Comparison of ENCODE assay signal across 19 cellular contexts in genomic region chr6:82955841-82956240, GRCh38.
DNase-seq lines count a peak whose midpoint lies in the region; ATAC-seq, FAIRE-seq and TF ChIP-seq lines count a peak whose summit lies in the region.
"Had no signal": no experiment of that assay in that cellular context is flagged by ENCODE, and none has a peak within 500 bp of the region (broad histone marks: within the 10 kb centered on the region; RNA-seq: fewer than 3 reads in every experiment).

No MANE protein-coding gene starts in this region.

- ATAC-seq in upper lobe of right lung (no peak), HG03565 (IDR thresholded peaks at IDR 0.05; ENCODE audit: unreplicated experiment) (no peak)
- ATAC-seq: activated T-cell treated with anti-CD3 and anti-CD28 coated beads, Interleukin-2, amount 50 U/mL, for 72 hours; Panc1 had no signal

- intact Hi-C loops in upper lobe of right lung (cut with DNase I), result no loop called here

- H3K4me3 ChIP-seq in keratinocyte (ENCODE audit: control insufficient read depth in 2 of 3, extremely low read depth in 1 of 3, insufficient read depth in 2 of 3, low read depth in 1 of 3, low read length in 3 of 3), result no peak overlapping the region
- no peak overlapping the region for H3K4me3 ChIP-seq in upper lobe of right lung
- H3K4me3 ChIP-seq: ascending aorta, tibial nerve had no signal

- peak; percentile 75 for DNase-seq in AG08395 (ENCODE audit: low spot score)
- DNase-seq in HT1080 (ENCODE audit: low read depth), result peak; percentile 60
- peak; percentile 45 for DNase-seq in astrocyte of the hippocampus (ENCODE audit: low read depth, low spot score)
- DNase-seq in keratinocyte (ENCODE audit: low read depth, low spot score), result no peak
- DNase-seq in upper lobe of right lung, result no peak
- no peak for DNase-seq in NCI-H69 (lab: John Stamatoyannopoulos, UW)
- DNase-seq in activated naive CD4-positive, alpha-beta T cell treated with Interleukin-2 at 50 U/mL for 16 hours, result no peak
- DNase-seq: activated CD4-positive, alpha-beta T cell treated with anti-CD3 and anti-CD28 coated beads, Interleukin-2, amount 10 ng/mL, durations not matched to agents 24 days and 14 days; activated T-cell treated with anti-CD3 and anti-CD28 coated beads, Interleukin-2, amount 50 U/mL, for 72 hours; AML-193; DMS153; H7; MV-4-11; nucleus accumbens; T-helper 2 cell had no signal

- FAIRE-seq in keratinocyte (lab: Jason Lieb, UNC), result no peak

- H4K20me1 ChIP-seq in keratinocyte (ENCODE audit: control insufficient read depth, extremely low read depth, insufficient read depth, low read length), result no peaks in the 10 kb centered on the region

- dilution Hi-C loops in keratinocyte (cut with MboI; ENCODE audit: extremely low pct_ligation_motif_present, low sequenced_read_pairs), result no loop called here

- no peaks in the 10 kb centered on the region for H3K9me3 ChIP-seq in keratinocyte (ENCODE audit: control insufficient read depth, low read depth, low read length)
- H3K9me3 ChIP-seq in upper lobe of right lung, result no peaks in the 10 kb centered on the region
- H3K9me3 ChIP-seq: ascending aorta, tibial nerve had no signal

- H3K36me3 ChIP-seq in keratinocyte (ENCODE audit: control insufficient read depth in 2 of 2, extremely low read depth in 1 of 2, insufficient read depth in 2 of 2, low read length in 2 of 2) (no peaks in the 10 kb centered on the region), upper lobe of right lung (no peaks in the 10 kb centered on the region)
- H3K36me3 ChIP-seq: ascending aorta had no signal

- H3K4me2 ChIP-seq in keratinocyte (ENCODE audit: control insufficient read depth, extremely low read depth, insufficient read depth, low read depth, low read length), result peak overlapping the region; percentile 29

- TF ChIP-seq CTCF in keratinocyte (optimal IDR thresholded peaks at IDR 0.05 in 1 of 3, IDR thresholded peaks at IDR 0.05 in 1 of 3, conservative IDR thresholded peaks at IDR 0.05 in 1 of 3; ENCODE audit: extremely low read depth in 1 of 3, insufficient read depth in 2 of 3, low read length in 3 of 3), result no peak
- no peak for TF ChIP-seq CTCF in upper lobe of right lung (IDR thresholded peaks at IDR 0.05)

- no peak overlapping the region for H3K9ac ChIP-seq in keratinocyte (ENCODE audit: control insufficient read depth, extremely low read depth, insufficient read depth, low read length)

- no peak overlapping the region for H3K27ac ChIP-seq in keratinocyte (ENCODE audit: control insufficient read depth, insufficient read depth, low read length)
- no peak overlapping the region for H3K27ac ChIP-seq in upper lobe of right lung
- H3K27ac ChIP-seq: ascending aorta, tibial nerve had no signal

- no peak overlapping the region for H2AFZ ChIP-seq in keratinocyte (ENCODE audit: control insufficient read depth, low read length)

- H3K4me1 ChIP-seq in keratinocyte (ENCODE audit: control insufficient read depth, extremely low read depth, insufficient read depth, low read length) (peaks cover 25% of the 10 kb centered on the region), upper lobe of right lung (no peaks in the 10 kb centered on the region)
- H3K4me1 ChIP-seq: ascending aorta had no signal

- H3K79me2 ChIP-seq in keratinocyte (ENCODE audit: control insufficient read depth, insufficient read depth, low read length), result no peaks in the 10 kb centered on the region

- no peaks in the 10 kb centered on the region for H3K27me3 ChIP-seq in keratinocyte (ENCODE audit: control insufficient read depth, extremely low read depth, insufficient read depth, low read length)
- no peaks in the 10 kb centered on the region for H3K27me3 ChIP-seq in upper lobe of right lung
- H3K27me3 ChIP-seq: ascending aorta, tibial nerve had no signal

- H3K9me1 ChIP-seq in keratinocyte (ENCODE audit: control insufficient read depth, extremely low read depth, insufficient read depth, low read length), result no peaks in the 10 kb centered on the region

Comparison
In these comparisons a context has a peak if more than half of its experiments do, and no peak if none do; other contexts are left out.
1. DNase-seq: peak in AG08395 (single experiment), HT1080 (single experiment) and astrocyte of the hippocampus (single experiment); none in keratinocyte (single experiment), upper lobe of right lung (single experiment), NCI-H69 (single experiment) and activated naive CD4-positive, alpha-beta T cell treated with Interleukin-2 at 50 U/mL for 16 hours (single experiment).